In the genomic region with DNA sequence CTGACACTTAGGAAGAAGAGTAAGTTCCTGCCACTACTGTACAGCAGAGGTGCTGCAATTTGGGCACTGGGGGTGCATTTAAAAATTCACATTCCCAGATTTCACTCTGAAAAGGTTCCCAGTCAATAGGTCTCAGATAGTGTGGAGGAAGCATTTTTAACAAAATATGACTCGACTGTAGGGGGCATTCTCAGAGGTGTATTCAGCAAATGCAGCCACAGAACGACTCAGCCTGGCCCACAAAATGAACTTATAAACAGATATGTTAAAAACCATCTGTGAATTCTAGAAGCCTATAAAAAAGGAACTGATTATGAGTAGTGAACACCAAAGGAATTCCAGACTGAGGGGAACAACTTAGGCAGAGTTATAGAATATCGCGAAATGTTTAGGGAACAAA, we compare ENCODE assay signal across 12 cellular contexts. TPM values are rescaled to one million over a fixed set of nuclear protein-coding genes. Genes with fewer than 3 reads are reported as not detected.
DNase-seq lines count a peak whose midpoint lies in the region; ATAC-seq and TF ChIP-seq lines count a peak whose summit lies in the region.
"Had no signal": no experiment of that assay in that cellular context is flagged by ENCODE, and none has a peak within 500 bp of the region (broad histone marks: within the 10 kb centered on the region; RNA-seq: fewer than 3 reads in every experiment).

No MANE protein-coding gene starts in this region.

- H3K4me3 Mint-ChIP-seq in activated T-helper 17 cell treated with anti-CD3 and anti-CD28 coated beads, Interleukin-2, amount 50 U/mL, for 72 hours, result no peak overlapping the region
- H3K4me3 Mint-ChIP-seq in activated CD4-positive, alpha-beta T cell treated with anti-CD3 and anti-CD28 coated beads, Interleukin-2, amount 10 ng/mL, durations not matched to agents 7 days and 5 days, result no peak overlapping the region
- H3K4me3 Mint-ChIP-seq in activated T-helper 1 cell treated with anti-CD3 and anti-CD28 coated beads, Interleukin-12 subunit alpha, Interleukin-12 subunit beta, Interleukin-2, Interleukin-4 antibody, amounts not matched to agents 30 ng/mL and 10 ng/mL and 1 ng/mL, durations not matched to agents 14 hours and 24 hours and 36 hours, result no peak overlapping the region
- H3K4me3 Mint-ChIP-seq: GM23338 had no signal

- no peaks in the 10 kb centered on the region for H3K9me3 Mint-ChIP-seq in activated T-helper 17 cell treated with anti-CD3 and anti-CD28 coated beads, Interleukin-2, amount 50 U/mL, for 72 hours
- peaks cover 15% of the 10 kb centered on the region for H3K9me3 Mint-ChIP-seq in activated CD4-positive, alpha-beta T cell treated with anti-CD3 and anti-CD28 coated beads, Interleukin-2, amount 10 ng/mL, durations not matched to agents 7 days and 5 days
- peaks cover 3% of the 10 kb centered on the region for H3K9me3 Mint-ChIP-seq in activated T-helper 1 cell treated with anti-CD3 and anti-CD28 coated beads, Interleukin-12 subunit alpha, Interleukin-12 subunit beta, Interleukin-2, Interleukin-4 antibody, amounts not matched to agents 30 ng/mL and 10 ng/mL and 1 ng/mL, durations not matched to agents 14 hours and 24 hours and 36 hours
- H3K9me3 Mint-ChIP-seq: GM23338 had no signal

- H3K27ac ChIP-seq in foreskin keratinocyte, result no peak overlapping the region
- H3K27ac ChIP-seq: PC-9 had no signal

- CTCF ChIA-PET in activated CD4-positive, alpha-beta T cell treated with anti-CD3 and anti-CD28 coated beads, Interleukin-2, amount 10 ng/mL, durations not matched to agents 7 days and 5 days (lab: Charles Lee), result no interaction called here

- POLR2A ChIA-PET in activated CD4-positive, alpha-beta T cell treated with anti-CD3 and anti-CD28 coated beads, Interleukin-2, amount 10 ng/mL, durations not matched to agents 7 days and 5 days (lab: Charles Lee), result no interaction called here

- peak; percentile 56 for DNase-seq in ELR (ENCODE audit: low read depth)
- peak; percentile 10 for DNase-seq in HS-5 (ENCODE audit: low read depth)
- no peak for DNase-seq in foreskin keratinocyte
- DNase-seq in SW 1271 (lab: John Stamatoyannopoulos, UW), result no peak
- DNase-seq in activated CD4-positive, alpha-beta T cell treated with anti-CD3 and anti-CD28 coated beads, Interleukin-2, amount 10 ng/mL, durations not matched to agents 7 days and 5 days, result no peak
- no peak for DNase-seq in activated T-helper 1 cell treated with anti-CD3 and anti-CD28 coated beads, Interleukin-12 subunit alpha, Interleukin-12 subunit beta, Interleukin-2, Interleukin-4 antibody, amounts not matched to agents 30 ng/mL and 10 ng/mL and 1 ng/mL, durations not matched to agents 14 hours and 24 hours and 36 hours (ENCODE audit: low spot score)
- no peak for DNase-seq in foreskin melanocyte
- DNase-seq: NCI-H1092, NCI-H69, PC-9 had no signal

- peaks cover 17% of the 10 kb centered on the region for H3K36me3 Mint-ChIP-seq in activated T-helper 17 cell treated with anti-CD3 and anti-CD28 coated beads, Interleukin-2, amount 50 U/mL, for 72 hours (ENCODE audit: low read depth)
- H3K36me3 Mint-ChIP-seq in activated CD4-positive, alpha-beta T cell treated with anti-CD3 and anti-CD28 coated beads, Interleukin-2, amount 10 ng/mL, durations not matched to agents 7 days and 5 days (ENCODE audit: low read depth), result peaks cover 53% of the 10 kb centered on the region
- peaks cover 23% of the 10 kb centered on the region for H3K36me3 Mint-ChIP-seq in activated T-helper 1 cell treated with anti-CD3 and anti-CD28 coated beads, Interleukin-12 subunit alpha, Interleukin-12 subunit beta, Interleukin-2, Interleukin-4 antibody, amounts not matched to agents 30 ng/mL and 10 ng/mL and 1 ng/mL, durations not matched to agents 14 hours and 24 hours and 36 hours (ENCODE audit: low read depth)

- H3K27ac Mint-ChIP-seq in activated T-helper 17 cell treated with anti-CD3 and anti-CD28 coated beads, Interleukin-2, amount 50 U/mL, for 72 hours, result peak overlapping the region; percentile 20
- no peak overlapping the region for H3K27ac Mint-ChIP-seq in activated CD4-positive, alpha-beta T cell treated with anti-CD3 and anti-CD28 coated beads, Interleukin-2, amount 10 ng/mL, durations not matched to agents 7 days and 5 days
- H3K27ac Mint-ChIP-seq in activated T-helper 1 cell treated with anti-CD3 and anti-CD28 coated beads, Interleukin-12 subunit alpha, Interleukin-12 subunit beta, Interleukin-2, Interleukin-4 antibody, amounts not matched to agents 30 ng/mL and 10 ng/mL and 1 ng/mL, durations not matched to agents 14 hours and 24 hours and 36 hours, result no peak overlapping the region
- H3K27ac Mint-ChIP-seq: GM23338 had no signal

- H3K4me1 Mint-ChIP-seq in activated T-helper 17 cell treated with anti-CD3 and anti-CD28 coated beads, Interleukin-2, amount 50 U/mL, for 72 hours, result peaks cover 5% of the 10 kb centered on the region
- H3K4me1 Mint-ChIP-seq in activated CD4-positive, alpha-beta T cell treated with anti-CD3 and anti-CD28 coated beads, Interleukin-2, amount 10 ng/mL, durations not matched to agents 7 days and 5 days, result peaks cover 13% of the 10 kb centered on the region
- H3K4me1 Mint-ChIP-seq in activated T-helper 1 cell treated with anti-CD3 and anti-CD28 coated beads, Interleukin-12 subunit alpha, Interleukin-12 subunit beta, Interleukin-2, Interleukin-4 antibody, amounts not matched to agents 30 ng/mL and 10 ng/mL and 1 ng/mL, durations not matched to agents 14 hours and 24 hours and 36 hours (ENCODE audit: low read depth), result peaks cover 24% of the 10 kb centered on the region

- H3K27me3 Mint-ChIP-seq in activated T-helper 17 cell treated with anti-CD3 and anti-CD28 coated beads, Interleukin-2, amount 50 U/mL, for 72 hours, result no peaks in the 10 kb centered on the region
- H3K27me3 Mint-ChIP-seq in activated CD4-positive, alpha-beta T cell treated with anti-CD3 and anti-CD28 coated beads, Interleukin-2, amount 10 ng/mL, durations not matched to agents 7 days and 5 days, result no peaks in the 10 kb centered on the region
- no peaks in the 10 kb centered on the region for H3K27me3 Mint-ChIP-seq in activated T-helper 1 cell treated with anti-CD3 and anti-CD28 coated beads, Interleukin-12 subunit alpha, Interleukin-12 subunit beta, Interleukin-2, Interleukin-4 antibody, amounts not matched to agents 30 ng/mL and 10 ng/mL and 1 ng/mL, durations not matched to agents 14 hours and 24 hours and 36 hours (ENCODE audit: insufficient read depth)

- H3K27me3 ChIP-seq in foreskin keratinocyte, result no peaks in the 10 kb centered on the region

- no peak for ATAC-seq in activated T-helper 17 cell treated with anti-CD3 and anti-CD28 coated beads, Interleukin-2, amount 50 U/mL, for 72 hours (replicated peaks)
- ATAC-seq in foreskin keratinocyte, result peak; percentile 40
- ATAC-seq: GM23338 had no signal

- peaks cover 16% of the 10 kb centered on the region for H3K4me1 ChIP-seq in foreskin keratinocyte

- peak; percentile 10 for TF ChIP-seq CTCF in foreskin keratinocyte (conservative IDR thresholded peaks at IDR 0.05)

- intact Hi-C loops in activated T-helper 1 cell treated with anti-CD3 and anti-CD28 coated beads, Interleukin-12 subunit alpha, Interleukin-12 subunit beta, Interleukin-2, Interleukin-4 antibody, amounts not matched to agents 30 ng/mL and 10 ng/mL and 1 ng/mL, durations not matched to agents 14 hours and 24 hours and 36 hours (cut with micrococcal nuclease), result no loop called here

RNA-seq across cellular contexts. Expression of a gene that starts 31.1 kb away (rescaled TPM):
- total RNA-seq in activated T-helper 17 cell treated with anti-CD3 and anti-CD28 coated beads, Interleukin-2, amount 50 U/mL, for 72 hours, result 10 to 100 TPM; 45.7 to 54.9 TPM
- total RNA-seq in foreskin keratinocyte, result 11.9 and 16.9 TPM in 2 replicates
- polyA plus RNA-seq in foreskin keratinocyte, result 8.0 and 8.1 TPM in 2 replicates
- 10 to 100 TPM; 70.2 to 74.7 TPM for total RNA-seq in activated CD4-positive, alpha-beta T cell treated with anti-CD3 and anti-CD28 coated beads, Interleukin-2, amount 10 ng/mL, durations not matched to agents 7 days and 5 days
- total RNA-seq in activated T-helper 1 cell treated with anti-CD3 and anti-CD28 coated beads, Interleukin-12 subunit alpha, Interleukin-12 subunit beta, Interleukin-2, Interleukin-4 antibody, amounts not matched to agents 30 ng/mL and 10 ng/mL and 1 ng/mL, durations not matched to agents 14 hours and 24 hours and 36 hours, result 33.8 and 36.4 TPM in 2 replicates

Comparison
In these comparisons a context has a peak if more than half of its experiments do, and no peak if none do; other contexts are left out.
1. DNase-seq: peak in ELR (single experiment) and HS-5 (single experiment); none in foreskin keratinocyte (0 of 2), SW 1271 (0 of 2), activated CD4-positive, alpha-beta T cell treated with anti-CD3 and anti-CD28 coated beads, Interleukin-2, amount 10 ng/mL, durations not matched to agents 7 days and 5 days (single experiment), activated T-helper 1 cell treated with anti-CD3 and anti-CD28 coated beads, Interleukin-12 subunit alpha, Interleukin-12 subunit beta, Interleukin-2, Interleukin-4 antibody, amounts not matched to agents 30 ng/mL and 10 ng/mL and 1 ng/mL, durations not matched to agents 14 hours and 24 hours and 36 hours (single experiment) and foreskin melanocyte (single experiment).